8 cellular contexts compared by ENCODE assay signal in the genomic region with DNA sequence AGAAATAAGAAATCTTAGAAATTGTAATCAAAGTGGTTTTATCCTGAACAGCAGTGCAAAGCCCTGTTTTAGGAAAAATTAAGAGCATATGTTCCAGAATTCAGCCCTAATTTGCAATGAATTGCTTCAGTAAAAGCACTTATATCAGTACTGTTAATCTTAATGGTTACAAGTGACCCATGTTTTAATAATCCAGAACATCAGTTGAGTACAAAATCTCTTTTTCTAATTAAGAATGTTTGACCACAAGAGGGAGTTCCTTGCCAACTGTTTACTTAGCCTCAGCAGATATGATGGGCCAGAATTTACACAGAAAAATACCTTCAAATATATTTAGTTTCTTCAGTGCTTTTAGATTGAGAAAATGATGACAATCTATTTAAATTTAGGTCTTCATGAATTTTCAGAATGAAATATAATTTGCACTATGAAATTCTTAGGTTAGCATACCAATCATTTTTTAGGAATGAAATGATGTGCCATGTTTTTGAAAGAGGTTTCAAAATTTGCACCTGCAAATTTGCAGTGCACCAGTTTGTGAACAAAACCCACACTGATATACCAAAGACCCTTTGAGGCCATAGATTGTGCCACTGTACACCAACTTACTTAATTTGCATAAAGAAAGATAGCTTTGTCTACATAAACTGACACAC.
DNase-seq lines count a peak whose midpoint lies in the region; ATAC-seq and TF ChIP-seq lines count a peak whose summit lies in the region.

No MANE protein-coding gene starts in this region.

- DNase-seq in NCI-H1417 (lab: John Stamatoyannopoulos, UW), result peak in 2 of 3 experiments; percentile 4 to 43
- DNase-seq in NCI-H1417 treated with DMSO at 0.1 percent for 48 hours (lab: John Stamatoyannopoulos, UW), result no peak
- DNase-seq in astrocyte of the spinal cord (ENCODE audit: low read depth, low spot score), result peak; percentile 62
- peak; percentile 54 for DNase-seq in mesenchymal stem cell
- DNase-seq in ascending aorta (ENCODE audit: low spot score in 2 of 2), result no peak
- DNase-seq in HK-2 (ENCODE audit: unreplicated experiment), result no peak

- no peak overlapping the region for H3K9ac ChIP-seq in mesenchymal stem cell (ENCODE audit: low read length)

- ATAC-seq in HG02588 (IDR thresholded peaks at IDR 0.05; ENCODE audit: unreplicated experiment), result no peak

- no peak overlapping the region for H3K4me2 ChIP-seq in mesenchymal stem cell (ENCODE audit: low read length, poor library complexity, severe bottlenecking)

- no peak overlapping the region for H2BK12ac ChIP-seq in mesenchymal stem cell (ENCODE audit: low read length in 2 of 2)

- H2BK5ac ChIP-seq in mesenchymal stem cell (ENCODE audit: low read depth, low read length, poor library complexity, severe bottlenecking), result no peak overlapping the region

- H3K4me3 ChIP-seq in astrocyte of the spinal cord (ENCODE audit: low read depth, low read length) (no peak overlapping the region), mesenchymal stem cell (ENCODE audit: insufficient read depth in 1 of 2, low read depth in 1 of 2, low read length in 2 of 2) (no peak overlapping the region), ascending aorta (no peak overlapping the region)

- no peak overlapping the region for H3K18ac ChIP-seq in mesenchymal stem cell (ENCODE audit: low read depth in 1 of 2, low read length in 2 of 2)

- H2BK15ac ChIP-seq in mesenchymal stem cell (ENCODE audit: low read depth, poor library complexity, severe bottlenecking), result no peak overlapping the region

- H3K23ac ChIP-seq in mesenchymal stem cell (ENCODE audit: low read length in 2 of 2), result no peak overlapping the region

- intact Hi-C loops in ascending aorta (cut with DNase I), result no loop called here

- no peak overlapping the region for H2AFZ ChIP-seq in mesenchymal stem cell (ENCODE audit: low read depth, low read length)

- H4K91ac ChIP-seq in mesenchymal stem cell (ENCODE audit: low read length), result no peak overlapping the region

- H3K79me1 ChIP-seq in mesenchymal stem cell (replicated peaks; ENCODE audit: low read length, poor library complexity, severe bottlenecking), result no peaks in the 10 kb centered on the region

- no peak overlapping the region for H2AK5ac ChIP-seq in mesenchymal stem cell (ENCODE audit: low read length, severe bottlenecking)

- H2BK120ac ChIP-seq in mesenchymal stem cell (ENCODE audit: low read depth, low read length), result no peak overlapping the region

- in situ Hi-C loops in astrocyte of the spinal cord (cut with HindIII; ENCODE audit: low sequenced_read_pairs), result no loop called here

- no peak overlapping the region for H4K8ac ChIP-seq in mesenchymal stem cell (ENCODE audit: low read length)

- no peak overlapping the region for H3K14ac ChIP-seq in mesenchymal stem cell (ENCODE audit: low read length in 2 of 2)

- peak; percentile 64 for TF ChIP-seq CTCF in LNCAP (IDR thresholded peaks at IDR 0.05)
- peak; percentile 33 for TF ChIP-seq CTCF in astrocyte of the spinal cord (IDR thresholded peaks at IDR 0.05; ENCODE audit: low read depth, low read length)
- TF ChIP-seq CTCF in ascending aorta (IDR thresholded peaks at IDR 0.05), result no peak

- H3K9me3 ChIP-seq in mesenchymal stem cell (ENCODE audit: control insufficient read depth, low read length), result no peaks in the 10 kb centered on the region
- H3K9me3 ChIP-seq in ascending aorta, result no peaks in the 10 kb centered on the region

- H3K27me3 ChIP-seq in mesenchymal stem cell (ENCODE audit: control insufficient read depth in 1 of 2, insufficient read depth in 1 of 2, low read length in 2 of 2) (no peaks in the 10 kb centered on the region), ascending aorta (no peaks in the 10 kb centered on the region)

- H3K36me3 ChIP-seq in mesenchymal stem cell (ENCODE audit: control insufficient read depth in 1 of 2, insufficient read depth in 2 of 2, low read depth in 1 of 2, low read length in 2 of 2) (no peaks in the 10 kb centered on the region), ascending aorta (no peaks in the 10 kb centered on the region)

- no peak overlapping the region for H3K4ac ChIP-seq in mesenchymal stem cell (ENCODE audit: low read depth in 1 of 2, low read length in 2 of 2)

- no peaks in the 10 kb centered on the region for H3K4me1 ChIP-seq in mesenchymal stem cell (ENCODE audit: control insufficient read depth, insufficient read depth, low read depth, low read length)
- no peaks in the 10 kb centered on the region for H3K4me1 ChIP-seq in ascending aorta

- H3K27ac ChIP-seq in mesenchymal stem cell (ENCODE audit: low read length, poor library complexity, severe bottlenecking), result no peak overlapping the region
- no peak overlapping the region for H3K27ac ChIP-seq in ascending aorta

Comparison
In these comparisons a context has a peak if more than half of its experiments do, and no peak if none do; other contexts are left out.
1. DNase-seq: peak in NCI-H1417 (2 of 3), astrocyte of the spinal cord (single experiment) and mesenchymal stem cell (single experiment); none in NCI-H1417 treated with DMSO at 0.1 percent for 48 hours (single experiment), ascending aorta (0 of 2) and HK-2 (single experiment).
2. CTCF ChIP-seq: peak in LNCAP (single experiment) and astrocyte of the spinal cord (single experiment); none in ascending aorta (0 of 3).